Comparison of ENCODE assay signal across 21 cellular contexts in genomic region chr22:48800886-48801607, GRCh38.
"Had no signal": no experiment of that assay in that cellular context is flagged by ENCODE, and none has a peak within 500 bp of the region (broad histone marks: within the 10 kb centered on the region; RNA-seq: fewer than 3 reads in every experiment).

No MANE protein-coding gene starts in this region.

- H3K36me3 ChIP-seq: adrenal gland, breast epithelium, Peyer's patch had no signal

- H3K4me3 ChIP-seq: adrenal gland, breast epithelium, Peyer's patch had no signal

- H3K9me3 ChIP-seq: adrenal gland, breast epithelium, Peyer's patch had no signal

- H3K27ac ChIP-seq: adrenal gland, breast epithelium, Peyer's patch, RWPE1 had no signal

- H3K9me3 Mint-ChIP-seq: activated naive CD8-positive, alpha-beta T cell treated with anti-CD3 and anti-CD28 coated beads, Interleukin-2, amount 10 ng/mL, durations not matched to agents 7 days and 5 days; activated T-cell treated with anti-CD3 and anti-CD28 coated beads, Interleukin-2, amount 50 U/mL, for 4 hours; T-helper 1 cell treated with Interleukin-12 subunit alpha and Interleukin-12 subunit beta and Interleukin-4 antibody, amounts not matched to agents 30 μg/mL and 1 μg/mL, for 36 hours had no signal

- H3K27me3 Mint-ChIP-seq: activated naive CD8-positive, alpha-beta T cell treated with anti-CD3 and anti-CD28 coated beads, Interleukin-2, amount 10 ng/mL, durations not matched to agents 7 days and 5 days had no signal

- ATAC-seq: activated CD4-positive, CD25-positive, alpha-beta regulatory T cell treated with anti-CD3 and anti-CD28 coated beads, Interleukin-2, amount 50 U/mL, for 24 hours; activated T-cell treated with anti-CD3 and anti-CD28 coated beads, Interleukin-2, amount 50 U/mL, for 4 hours had no signal

- DNase-seq: activated CD4-positive, alpha-beta T cell treated with anti-CD3 and anti-CD28 coated beads for 4 hours; activated CD4-positive, alpha-beta T cell treated with anti-CD3 and anti-CD28 coated beads, Interleukin-2, amount 50 U/mL, for 48 hours; activated CD8-positive, alpha-beta memory T cell treated with anti-CD3 and anti-CD28 coated beads for 24 hours; activated naive CD4-positive, alpha-beta T cell treated with anti-CD3 and anti-CD28 coated beads, Interleukin-2, amount 50 U/mL, for 16 hours; activated naive CD8-positive, alpha-beta T cell treated with anti-CD3 and anti-CD28 coated beads, Interleukin-2, amount 10 ng/mL, durations not matched to agents 7 days and 5 days; activated T-cell treated with anti-CD3 and anti-CD28 coated beads, Interleukin-2, amount 50 U/mL, for 4 hours; adrenal gland; IMR-90; Kasumi-1; KBM-7; NCI-H1105 treated with DMSO at 0.1 percent for 48 hours; NCI-H1436 treated with DMSO at 0.1 percent for 48 hours; NCI-H187; NCI-H2081; NCI-H510A treated with DMSO at 0.1 percent for 48 hours; Peyer's patch; SHP77 had no signal

- H3K4me1 Mint-ChIP-seq: activated naive CD8-positive, alpha-beta T cell treated with anti-CD3 and anti-CD28 coated beads, Interleukin-2, amount 10 ng/mL, durations not matched to agents 7 days and 5 days had no signal

- H3K4me3 Mint-ChIP-seq: activated naive CD8-positive, alpha-beta T cell treated with anti-CD3 and anti-CD28 coated beads, Interleukin-2, amount 10 ng/mL, durations not matched to agents 7 days and 5 days; activated T-cell treated with anti-CD3 and anti-CD28 coated beads, Interleukin-2, amount 50 U/mL, for 4 hours; T-helper 1 cell treated with Interleukin-12 subunit alpha and Interleukin-12 subunit beta and Interleukin-4 antibody, amounts not matched to agents 30 μg/mL and 1 μg/mL, for 36 hours had no signal

- H3K27ac Mint-ChIP-seq: activated naive CD8-positive, alpha-beta T cell treated with anti-CD3 and anti-CD28 coated beads, Interleukin-2, amount 10 ng/mL, durations not matched to agents 7 days and 5 days; T-helper 1 cell treated with Interleukin-12 subunit alpha and Interleukin-12 subunit beta and Interleukin-4 antibody, amounts not matched to agents 30 μg/mL and 1 μg/mL, for 36 hours had no signal

- H3K36me3 Mint-ChIP-seq: activated naive CD8-positive, alpha-beta T cell treated with anti-CD3 and anti-CD28 coated beads, Interleukin-2, amount 10 ng/mL, durations not matched to agents 7 days and 5 days had no signal

- H3K4me1 ChIP-seq: adrenal gland, breast epithelium, Peyer's patch had no signal

- H3K27me3 ChIP-seq: breast epithelium, Peyer's patch had no signal
